Comparison of ENCODE assay signal across 14 cellular contexts in genomic region chr2:62217421-62217820, GRCh38. TPM values are rescaled to one million over a fixed set of nuclear protein-coding genes. Genes with fewer than 3 reads are reported as not detected.
DNase-seq lines count a peak whose midpoint lies in the region; ATAC-seq and TF ChIP-seq lines count a peak whose summit lies in the region.
"Had no signal": no experiment of that assay in that cellular context is flagged by ENCODE, and none has a peak within 500 bp of the region (broad histone marks: within the 10 kb centered on the region; RNA-seq: fewer than 3 reads in every experiment).

No MANE protein-coding gene starts in this region.

- TF ChIP-seq CTCF in heart right ventricle (IDR thresholded peaks at IDR 0.05) (no peak), fibroblast of villous mesenchyme (IDR thresholded peaks at IDR 0.05; ENCODE audit: insufficient read depth, low read depth, low read length) (no peak), parathyroid adenoma (IDR thresholded peaks at IDR 0.05) (no peak)

- no peak overlapping the region for H2AFZ ChIP-seq in parathyroid adenoma

- peaks cover 2% of the 10 kb centered on the region for H3K79me2 ChIP-seq in parathyroid adenoma

- no peak overlapping the region for H3K4me3 ChIP-seq in heart right ventricle
- peak overlapping the region; percentile 8 for H3K4me3 ChIP-seq in fibroblast of villous mesenchyme (ENCODE audit: low read depth, low read length)
- no peak overlapping the region for H3K4me3 ChIP-seq in parathyroid adenoma (ENCODE audit: low read depth, low read length)
- H3K4me3 ChIP-seq: colonic mucosa had no signal

- peaks cover 0 to 4% (median 0%) of the 10 kb centered on the region in 9 donors for H3K36me3 ChIP-seq in heart right ventricle
- no peaks in the 10 kb centered on the region for H3K36me3 ChIP-seq in parathyroid adenoma (ENCODE audit: control insufficient read depth, insufficient read depth, low read length)
- H3K36me3 ChIP-seq: colonic mucosa had no signal

- H3K27me3 ChIP-seq in heart right ventricle (no peaks in the 10 kb centered on the region), parathyroid adenoma (ENCODE audit: control insufficient read depth, insufficient read depth, low read length) (no peaks in the 10 kb centered on the region)
- H3K27me3 ChIP-seq: colonic mucosa had no signal

- 77 to 80% methylated on average over 10 of the region's 10 CpGs for WGBS in heart right ventricle, 2 donors

- intact Hi-C loops in heart right ventricle (cut with DNase I) (no loop called here), Right ventricle myocardium inferior (cut with DNase I) (loop anchor here (5.0 kb wide), 1 partner anchor 195 kb away; no protein-coding TSS in a partner anchor), head of caudate nucleus (cut with DNase I) (no loop called here)

- H3K4me1 ChIP-seq in heart right ventricle (peaks cover 16 to 98% (median 86%) of the 10 kb centered on the region in 9 donors), parathyroid adenoma (no peaks in the 10 kb centered on the region)
- H3K4me1 ChIP-seq: colonic mucosa had no signal

- H3K9me3 ChIP-seq in heart right ventricle (peaks cover 0 to 9% (median 0%) of the 10 kb centered on the region in 11 donors), parathyroid adenoma (ENCODE audit: control insufficient read depth, low read length) (no peaks in the 10 kb centered on the region)
- H3K9me3 ChIP-seq: colonic mucosa had no signal

- ATAC-seq in heart right ventricle (peak in 4 of 8 donors; percentile 14 to 45 (median 28)), Right ventricle myocardium inferior (no peak)

- peak overlapping the region; percentile 31 to 81 (median 70) for H3K27ac ChIP-seq in heart right ventricle
- H3K27ac ChIP-seq in parathyroid adenoma = peak overlapping the region; percentile 16
- H3K27ac ChIP-seq: RWPE1 had no signal

- no peak overlapping the region for H3K9ac ChIP-seq in parathyroid adenoma

- H3K4me2 ChIP-seq in parathyroid adenoma (ENCODE audit: low read length) = no peak overlapping the region

- DNase-seq in heart right ventricle (no peak), Right ventricle myocardium inferior (ENCODE audit: missing footprints) (no peak), fibroblast of villous mesenchyme (ENCODE audit: low read depth) (no peak), head of caudate nucleus (no peak), nucleus accumbens (lab: John Stamatoyannopoulos, UW) (no peak)
- DNase-seq in stimulated activated CD4-positive, alpha-beta T cell treated with anti-CD3 and anti-CD28 coated beads, Interleukin-4, amount 100 ng/mL, for 1 hour = no peak
- no peak for DNase-seq in stimulated activated CD4-positive, alpha-beta T cell treated with anti-CD3 and anti-CD28 coated beads, Interleukin-2, amount 100 ng/mL, for 24 hours
- DNase-seq: activated CD4-positive, alpha-beta T cell treated with anti-CD3 and anti-CD28 coated beads, Interleukin-2, amount 50 U/mL, for 1 hour; activated naive CD4-positive, alpha-beta T cell; colonic mucosa; NCI-H146; NCI-H526 treated with DMSO at 0.1 percent for 48 hours had no signal

RNA-seq across cellular contexts. Expression of gene B3GNT2, which starts 21.5 kb away (rescaled TPM):
- total RNA-seq in heart right ventricle (10 to 100 TPM; 11.8 to 33.5 (median 18.1) TPM), Right ventricle myocardium inferior (14.9 TPM), fibroblast of villous mesenchyme (19.0 and 26.3 TPM in 2 replicates)
- polyA plus RNA-seq in heart right ventricle = 10 to 100 TPM; 10.4 to 10.8 TPM
